26 cellular contexts compared by ENCODE assay signal in genomic region chr13:71772376-71772775, GRCh38.
"Had no signal": no experiment of that assay in that cellular context is flagged by ENCODE, and none has a peak within 500 bp of the region (broad histone marks: within the 10 kb centered on the region; RNA-seq: fewer than 3 reads in every experiment).

No MANE protein-coding gene starts in this region.

- H3K4me1 ChIP-seq: ascending aorta had no signal

- H3K4me3 ChIP-seq: ascending aorta, body of pancreas had no signal

- H3K36me3 Mint-ChIP-seq: activated naive CD4-positive, alpha-beta T cell treated with anti-CD3 and anti-CD28 coated beads, Interleukin-2, amount 50 U/mL, for 72 hours; WTC11 had no signal

- H3K27ac ChIP-seq: ascending aorta, body of pancreas had no signal

- FAIRE-seq: RCC 7860 had no signal

- H3K27ac Mint-ChIP-seq: activated CD8-positive, alpha-beta T cell treated with anti-CD3 and anti-CD28 coated beads, Interleukin-2, amount 10 ng/mL, durations not matched to agents 7 days and 5 days; activated naive CD4-positive, alpha-beta T cell treated with anti-CD3 and anti-CD28 coated beads, Interleukin-2, amount 50 U/mL, for 72 hours; activated naive CD8-positive, alpha-beta T cell treated with anti-CD3 and anti-CD28 coated beads, Interleukin-2, amount 50 U/mL, for 24 hours; activated T-cell treated with anti-CD3 and anti-CD28 coated beads, Interleukin-2, amount 50 U/mL, for 24 hours; T-helper 1 cell treated with Interleukin-12 subunit alpha and Interleukin-12 subunit beta and Interleukin-4 antibody, amounts not matched to agents 30 μg/mL and 1 μg/mL, for 36 hours; WTC11 had no signal

- H3K4me3 Mint-ChIP-seq: activated CD8-positive, alpha-beta T cell treated with anti-CD3 and anti-CD28 coated beads, Interleukin-2, amount 10 ng/mL, durations not matched to agents 7 days and 5 days; activated naive CD8-positive, alpha-beta T cell treated with anti-CD3 and anti-CD28 coated beads, Interleukin-2, amount 50 U/mL, for 24 hours; activated T-cell treated with anti-CD3 and anti-CD28 coated beads, Interleukin-2, amount 50 U/mL, for 24 hours; central memory CD8-positive, alpha-beta T cell; T-helper 1 cell treated with Interleukin-12 subunit alpha and Interleukin-12 subunit beta and Interleukin-4 antibody, amounts not matched to agents 30 μg/mL and 1 μg/mL, for 36 hours; WTC11 had no signal

- H3K9me3 ChIP-seq: ascending aorta, body of pancreas had no signal

- DNase-seq: activated CD4-positive, alpha-beta T cell treated with anti-CD3 and anti-CD28 coated beads for 48 hours; activated CD4-positive, alpha-beta T cell treated with anti-CD3 and anti-CD28 coated beads, Interleukin-2, amount 50 U/mL, for 4 hours; activated CD4-positive, CD25-positive, alpha-beta regulatory T cell treated with anti-CD3 and anti-CD28 coated beads, Interleukin-2, amount 50 U/mL, for 72 hours; activated CD8-positive, alpha-beta T cell treated with anti-CD3 and anti-CD28 coated beads, Interleukin-2, amount 10 ng/mL, durations not matched to agents 7 days and 5 days; activated effector memory CD4-positive, alpha-beta T cell treated with anti-CD3 and anti-CD28 coated beads, Interleukin-2, amount 50 U/mL, for 16 hours; activated naive CD4-positive, alpha-beta T cell treated with Interleukin-2 at 50 U/mL for 16 hours; activated naive CD8-positive, alpha-beta T cell treated with anti-CD3 and anti-CD28 coated beads, Interleukin-2, amount 50 U/mL, for 24 hours; activated T-cell treated with anti-CD3 and anti-CD28 coated beads, Interleukin-2, amount 50 U/mL, for 24 hours; amniotic stem cell; body of pancreas; Karpas-422; MM.1S; NCI-H1105; NCI-H1436; NCI-H1694 treated with DMSO at 0.1 percent for 48 hours; NCI-H2081; NCI-H510A treated with DMSO at 0.1 percent for 48 hours; NCI-H774; PC-3; SHP77 had no signal

- H3K4me1 Mint-ChIP-seq: activated naive CD8-positive, alpha-beta T cell treated with anti-CD3 and anti-CD28 coated beads, Interleukin-2, amount 50 U/mL, for 24 hours; central memory CD8-positive, alpha-beta T cell; WTC11 had no signal

- H3K9me3 Mint-ChIP-seq: activated naive CD4-positive, alpha-beta T cell treated with anti-CD3 and anti-CD28 coated beads, Interleukin-2, amount 50 U/mL, for 72 hours; activated naive CD8-positive, alpha-beta T cell treated with anti-CD3 and anti-CD28 coated beads, Interleukin-2, amount 50 U/mL, for 24 hours; activated T-cell treated with anti-CD3 and anti-CD28 coated beads, Interleukin-2, amount 50 U/mL, for 24 hours; T-helper 1 cell treated with Interleukin-12 subunit alpha and Interleukin-12 subunit beta and Interleukin-4 antibody, amounts not matched to agents 30 μg/mL and 1 μg/mL, for 36 hours; WTC11 had no signal

- H3K27me3 ChIP-seq: ascending aorta, body of pancreas had no signal

- H3K27me3 Mint-ChIP-seq: activated naive CD8-positive, alpha-beta T cell treated with anti-CD3 and anti-CD28 coated beads, Interleukin-2, amount 50 U/mL, for 24 hours; activated T-cell treated with anti-CD3 and anti-CD28 coated beads, Interleukin-2, amount 50 U/mL, for 24 hours; central memory CD8-positive, alpha-beta T cell had no signal

- H3K36me3 ChIP-seq: ascending aorta had no signal
